Comparison of ENCODE assay signal across 8 cellular contexts in genomic region chr4:109574443-109574850, GRCh38. TPM values are rescaled to one million over a fixed set of nuclear protein-coding genes. Genes with fewer than 3 reads are reported as not detected.
DNase-seq lines count a peak whose midpoint lies in the region; ATAC-seq, FAIRE-seq and TF ChIP-seq lines count a peak whose summit lies in the region.

No MANE protein-coding gene starts in this region.

- no peak for FAIRE-seq in H54 (lab: Jason Lieb, UNC)

- H3K27me3 ChIP-seq in body of pancreas (no peaks in the 10 kb centered on the region), lower lobe of right lung (ENCODE audit: low read depth) (no peaks in the 10 kb centered on the region)
- no peaks in the 10 kb centered on the region for H3K27me3 ChIP-seq in effector memory CD4-positive, alpha-beta T cell (replicated peaks; ENCODE audit: control insufficient read depth, insufficient read depth, low read length, poor library complexity, severe bottlenecking)

- intact Hi-C loops in body of pancreas (cut with DNase I) (no loop called here), lower lobe of right lung (cut with DNase I) (no loop called here)

- TF ChIP-seq CTCF in body of pancreas (IDR thresholded peaks at IDR 0.05) (peak in 4 of 7 experiments; percentile 10 to 28 (median 17)), lower lobe of right lung (IDR thresholded peaks at IDR 0.05) (peak; percentile 32)

- H3K27ac ChIP-seq in body of pancreas, result no peak overlapping the region
- H3K27ac ChIP-seq in lower lobe of right lung, result no peak overlapping the region
- H3K27ac ChIP-seq in effector memory CD4-positive, alpha-beta T cell (ENCODE audit: insufficient read depth, low read length, poor library complexity, severe bottlenecking), result no peak overlapping the region

- no peaks in the 10 kb centered on the region for H3K36me3 ChIP-seq in body of pancreas (replicated peaks in 1 of 2; ENCODE audit: insufficient read depth in 1 of 2, low read depth in 2 of 2)
- H3K36me3 ChIP-seq in lower lobe of right lung, result no peaks in the 10 kb centered on the region
- H3K36me3 ChIP-seq in effector memory CD4-positive, alpha-beta T cell (ENCODE audit: control insufficient read depth, insufficient read depth, low read length), result no peaks in the 10 kb centered on the region

- no peaks in the 10 kb centered on the region for H3K4me1 ChIP-seq in body of pancreas
- no peaks in the 10 kb centered on the region for H3K4me1 ChIP-seq in lower lobe of right lung
- peaks cover 15% of the 10 kb centered on the region for H3K4me1 ChIP-seq in effector memory CD4-positive, alpha-beta T cell (ENCODE audit: control insufficient read depth, insufficient read depth, low read length, poor library complexity, severe bottlenecking)

- 59 to 62% methylated on average over 6 of the region's 6 CpGs for WGBS in body of pancreas, 2 donors

- H3K9me3 ChIP-seq in body of pancreas, result no peaks in the 10 kb centered on the region
- H3K9me3 ChIP-seq in lower lobe of right lung, result no peaks in the 10 kb centered on the region
- no peaks in the 10 kb centered on the region for H3K9me3 ChIP-seq in effector memory CD4-positive, alpha-beta T cell (ENCODE audit: control insufficient read depth, low read length)

- ATAC-seq in body of pancreas (peak; percentile 47), lower lobe of right lung (peak; percentile 61 to 80), GM21529 (IDR thresholded peaks at IDR 0.05; ENCODE audit: unreplicated experiment) (no peak)

- TF ChIP-seq POLR2A in body of pancreas (IDR thresholded peaks at IDR 0.05) (no peak), H54 (IDR thresholded peaks at IDR 0.05; ENCODE audit: low read depth, low read length) (no peak)

- H3K4me3 ChIP-seq in body of pancreas (no peak overlapping the region), lower lobe of right lung (no peak overlapping the region)
- H3K4me3 ChIP-seq in effector memory CD4-positive, alpha-beta T cell (ENCODE audit: insufficient read depth, low read depth, low read length, poor library complexity, severe bottlenecking), result no peak overlapping the region

- peak; percentile 22 for DNase-seq in ELR (ENCODE audit: low read depth)
- peak; percentile 20 for DNase-seq in NCI-H460 (ENCODE audit: extremely low read depth, low read depth)
- DNase-seq in body of pancreas, result no peak
- DNase-seq in lower lobe of right lung, result no peak
- no peak for DNase-seq in H54 (ENCODE audit: insufficient read length, low spot score)
- no peak for DNase-seq in effector memory CD4-positive, alpha-beta T cell
- no peak for DNase-seq in glomerular visceral epithelial cell (ENCODE audit: extremely low spot score)

RNA-seq across cellular contexts. Expression of gene MCUB, which starts 14.4 kb away (rescaled TPM):
- total RNA-seq in NCI-H460 (2014; rRNA removed; shearing (Covaris generic)), result 11.9 and 14.3 TPM in 2 replicates
- 14.5 and 69.6 TPM in 2 replicates for polyA plus RNA-seq in NCI-H460 (2014; cell fraction: nucleus; rRNA removed)
- total RNA-seq in body of pancreas, result 10 to 100 TPM in 1 of 2 donors, 1 to 10 TPM in 1; 2.9 to 58.3 TPM
- total RNA-seq in lower lobe of right lung, result 17.1 TPM

Comparison
In these comparisons a context has a peak if more than half of its experiments do, and no peak if none do; other contexts are left out.
1. DNase-seq: peak in ELR (single experiment) and NCI-H460 (single experiment); none in body of pancreas (0 of 4), lower lobe of right lung (single experiment), H54 (single experiment), effector memory CD4-positive, alpha-beta T cell (0 of 3) and glomerular visceral epithelial cell (single experiment).